ENCODE assay signal across 33 cellular contexts in the genomic region with DNA sequence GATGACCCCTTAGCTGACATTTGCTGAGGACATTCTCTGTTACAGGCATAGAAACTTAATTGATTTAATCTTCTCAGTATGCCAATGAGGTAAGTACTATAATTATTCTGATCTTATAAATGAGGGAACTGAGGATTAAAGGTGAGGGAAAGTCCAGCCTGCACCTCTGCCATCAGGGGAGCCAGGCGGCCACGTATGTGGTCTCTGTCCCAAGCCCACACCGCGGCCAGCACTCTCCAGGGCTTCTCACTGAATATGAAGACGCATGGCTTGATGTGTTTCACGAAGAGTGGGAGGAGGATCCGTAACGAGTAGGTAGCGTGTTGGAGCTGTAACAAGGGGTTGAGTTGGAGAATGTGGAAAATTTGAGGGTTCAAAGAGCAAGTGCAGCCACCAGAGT.
"Had no signal": no experiment of that assay in that cellular context is flagged by ENCODE, and none has a peak within 500 bp of the region (broad histone marks: within the 10 kb centered on the region; RNA-seq: fewer than 3 reads in every experiment).

No MANE protein-coding gene starts in this region.

- H3K27ac Mint-ChIP-seq: activated B cell treated with CpG ODN at 0.5 μM for 24 hours; activated CD4-positive, alpha-beta memory T cell treated with anti-CD3 and anti-CD28 coated beads for 36 hours; activated CD4-positive, alpha-beta T cell treated with anti-CD3 and anti-CD28 coated beads, Interleukin-2, amount 10 ng/mL, durations not matched to agents 24 days and 14 days; activated CD8-positive, alpha-beta T cell treated with anti-CD3 and anti-CD28 coated beads for 36 hours; activated naive CD4-positive, alpha-beta T cell treated with anti-CD3 and anti-CD28 coated beads for 36 hours; activated naive CD4-positive, alpha-beta T cell treated with anti-CD3 and anti-CD28 coated beads, Interleukin-2, amount 50 U/mL, for 72 hours; activated naive CD8-positive, alpha-beta T cell treated with anti-CD3 and anti-CD28 coated beads for 36 hours; activated T-helper 1 cell treated with anti-CD3 and anti-CD28 coated beads, Interleukin-12 subunit alpha, Interleukin-12 subunit beta, Interleukin-2, Interleukin-4 antibody, amounts not matched to agents 30 ng/mL and 10 ng/mL and 1 ng/mL, durations not matched to agents 14 hours and 24 hours and 36 hours; activated T-helper 17 cell treated with anti-CD3 and anti-CD28 coated beads, Interleukin-2, amount 50 U/mL, for 72 hours; T-cell; T-helper 2 cell treated with Interferon-gamma antibody and Interleukin-4, amounts not matched to agents 5 μg/mL and 100 μg/mL, for 36 hours had no signal

- H3K27me3 ChIP-seq: adrenal gland, body of pancreas, brain microvascular endothelial cell had no signal

- DNase-seq: activated B cell treated with CpG ODN at 0.5 μM for 24 hours; activated CD4-positive, alpha-beta memory T cell treated with anti-CD3 and anti-CD28 coated beads for 36 hours; activated CD4-positive, alpha-beta T cell treated with anti-CD3 and anti-CD28 coated beads for 4 hours; activated CD4-positive, alpha-beta T cell treated with anti-CD3 and anti-CD28 coated beads, Interleukin-2, amount 10 ng/mL, durations not matched to agents 24 days and 14 days; activated CD4-positive, alpha-beta T cell treated with anti-CD3 and anti-CD28 coated beads, Interleukin-2, amount 50 U/mL, for 1 hour; activated CD4-positive, alpha-beta T cell treated with anti-CD3 and anti-CD28 coated beads, Interleukin-2, amount 50 U/mL, for 4 hours; activated CD4-positive, CD25-positive, alpha-beta regulatory T cell treated with anti-CD3 and anti-CD28 coated beads, Interleukin-2, amount 50 U/mL, for 72 hours; activated CD8-positive, alpha-beta memory T cell treated with anti-CD3 and anti-CD28 coated beads, Interleukin-2, amount 50 U/mL, for 4 hours; activated CD8-positive, alpha-beta T cell treated with anti-CD3 and anti-CD28 coated beads for 36 hours; activated effector memory CD4-positive, alpha-beta T cell treated with anti-CD3 and anti-CD28 coated beads, Interleukin-2, amount 50 U/mL, for 16 hours; activated gamma-delta T cell treated with Interleukin-2 at 50 U/mL for 16 hours; activated naive CD4-positive, alpha-beta T cell; activated naive CD4-positive, alpha-beta T cell treated with anti-CD3 and anti-CD28 coated beads for 36 hours; activated naive CD4-positive, alpha-beta T cell treated with anti-CD3 and anti-CD28 coated beads, Interleukin-2, amount 50 U/mL, for 16 hours; activated naive CD8-positive, alpha-beta T cell treated with anti-CD3 and anti-CD28 coated beads for 36 hours; activated T-cell treated with anti-CD3 and anti-CD28 coated beads for 4 hours; activated T-cell treated with anti-CD3 and anti-CD28 coated beads, Interleukin-2, amount 50 U/mL, for 1 hour; activated T-cell treated with anti-CD3 and anti-CD28 coated beads, Interleukin-2, amount 50 U/mL, for 48 hours; adrenal gland; amniotic stem cell; aorta; body of pancreas; brain microvascular endothelial cell; central memory CD4-positive, alpha-beta T cell; T-cell; T-helper 2 cell; T-helper 9 cell had no signal

- H3K4me3 ChIP-seq: adrenal gland, body of pancreas, breast epithelium had no signal

- H3K36me3 Mint-ChIP-seq: activated CD4-positive, alpha-beta memory T cell treated with anti-CD3 and anti-CD28 coated beads for 36 hours; activated naive CD4-positive, alpha-beta T cell treated with anti-CD3 and anti-CD28 coated beads, Interleukin-2, amount 50 U/mL, for 72 hours; activated naive CD8-positive, alpha-beta T cell treated with anti-CD3 and anti-CD28 coated beads for 36 hours; T-cell had no signal

- H3K9me3 ChIP-seq: adrenal gland, body of pancreas, breast epithelium had no signal

- H3K4me3 Mint-ChIP-seq: activated B cell treated with CpG ODN at 0.5 μM for 24 hours; activated CD4-positive, alpha-beta memory T cell treated with anti-CD3 and anti-CD28 coated beads for 36 hours; activated CD4-positive, alpha-beta T cell treated with anti-CD3 and anti-CD28 coated beads, Interleukin-2, amount 10 ng/mL, durations not matched to agents 24 days and 14 days; activated CD8-positive, alpha-beta T cell treated with anti-CD3 and anti-CD28 coated beads for 36 hours; activated naive CD4-positive, alpha-beta T cell treated with anti-CD3 and anti-CD28 coated beads for 36 hours; activated naive CD8-positive, alpha-beta T cell treated with anti-CD3 and anti-CD28 coated beads for 36 hours; activated T-helper 1 cell treated with anti-CD3 and anti-CD28 coated beads, Interleukin-12 subunit alpha, Interleukin-12 subunit beta, Interleukin-2, Interleukin-4 antibody, amounts not matched to agents 30 ng/mL and 10 ng/mL and 1 ng/mL, durations not matched to agents 14 hours and 24 hours and 36 hours; activated T-helper 17 cell treated with anti-CD3 and anti-CD28 coated beads, Interleukin-2, amount 50 U/mL, for 72 hours; T-cell; T-helper 2 cell treated with Interferon-gamma antibody and Interleukin-4, amounts not matched to agents 5 μg/mL and 100 μg/mL, for 36 hours had no signal

- H3K27ac ChIP-seq: adrenal gland, body of pancreas, brain microvascular endothelial cell, breast epithelium, VCaP had no signal

- H3K27me3 Mint-ChIP-seq: activated B cell treated with CpG ODN at 0.5 μM for 24 hours; activated CD4-positive, alpha-beta T cell treated with anti-CD3 and anti-CD28 coated beads, Interleukin-2, amount 10 ng/mL, durations not matched to agents 24 days and 14 days; activated naive CD8-positive, alpha-beta T cell treated with anti-CD3 and anti-CD28 coated beads for 36 hours had no signal

- H3K36me3 ChIP-seq: adrenal gland, brain microvascular endothelial cell, breast epithelium had no signal

- H3K9me3 Mint-ChIP-seq: activated B cell treated with CpG ODN at 0.5 μM for 24 hours; activated CD4-positive, alpha-beta memory T cell treated with anti-CD3 and anti-CD28 coated beads for 36 hours; activated CD4-positive, alpha-beta T cell treated with anti-CD3 and anti-CD28 coated beads, Interleukin-2, amount 10 ng/mL, durations not matched to agents 24 days and 14 days; activated CD8-positive, alpha-beta T cell treated with anti-CD3 and anti-CD28 coated beads for 36 hours; activated naive CD4-positive, alpha-beta T cell treated with anti-CD3 and anti-CD28 coated beads for 36 hours; activated naive CD4-positive, alpha-beta T cell treated with anti-CD3 and anti-CD28 coated beads, Interleukin-2, amount 50 U/mL, for 72 hours; activated naive CD8-positive, alpha-beta T cell treated with anti-CD3 and anti-CD28 coated beads for 36 hours; activated T-helper 1 cell treated with anti-CD3 and anti-CD28 coated beads, Interleukin-12 subunit alpha, Interleukin-12 subunit beta, Interleukin-2, Interleukin-4 antibody, amounts not matched to agents 30 ng/mL and 10 ng/mL and 1 ng/mL, durations not matched to agents 14 hours and 24 hours and 36 hours; activated T-helper 17 cell treated with anti-CD3 and anti-CD28 coated beads, Interleukin-2, amount 50 U/mL, for 72 hours; T-cell; T-helper 2 cell treated with Interferon-gamma antibody and Interleukin-4, amounts not matched to agents 5 μg/mL and 100 μg/mL, for 36 hours had no signal

- H3K4me1 Mint-ChIP-seq: activated B cell treated with CpG ODN at 0.5 μM for 24 hours; activated CD4-positive, alpha-beta T cell treated with anti-CD3 and anti-CD28 coated beads, Interleukin-2, amount 10 ng/mL, durations not matched to agents 24 days and 14 days; activated naive CD8-positive, alpha-beta T cell treated with anti-CD3 and anti-CD28 coated beads for 36 hours; activated T-helper 17 cell treated with anti-CD3 and anti-CD28 coated beads, Interleukin-2, amount 50 U/mL, for 72 hours; T-cell had no signal

- ATAC-seq: activated CD8-positive, alpha-beta T cell treated with anti-CD3 and anti-CD28 coated beads for 36 hours; activated naive CD4-positive, alpha-beta T cell treated with anti-CD3 and anti-CD28 coated beads, Interleukin-2, amount 50 U/mL, for 72 hours; activated T-helper 17 cell treated with anti-CD3 and anti-CD28 coated beads, Interleukin-2, amount 50 U/mL, for 72 hours; body of pancreas; T-cell had no signal

- H3K4me1 ChIP-seq: adrenal gland, body of pancreas, breast epithelium had no signal
